ENCODE assay signal across 1 cellular context in genomic region chr12:685388-685787, GRCh38.
TF ChIP-seq lines count a peak whose summit lies in the region.

No MANE protein-coding gene starts in this region.

TF ChIP-seq in GM12878, 131 proteins besides CTCF, POLR2A, EP300 and RAD21 (continued from another document and continues in another):
- peak; percentile 77 for TF ChIP-seq SKIL (IDR thresholded peaks at IDR 0.05; ENCODE audit: low read depth, poor library complexity, severe bottlenecking)
- TF ChIP-seq NRF1 (conservative IDR thresholded peaks at IDR 0.05; ENCODE audit: low read depth, low read length) = no peak
- TF ChIP-seq MLLT1 (IDR thresholded peaks at IDR 0.05) = peak; percentile 58; the same call in 1 of the 2 replicates
- 0 out of 2 replicates have a peak, but pooled peaks have one; percentile 17 for TF ChIP-seq TCF12 (IDR thresholded peaks at IDR 0.05; ENCODE audit: low read depth, low read length)
- no peak for TF ChIP-seq CUX1 (IDR thresholded peaks at IDR 0.05; ENCODE audit: insufficient replicate concordance, low read depth, low read length)
- no peak for TF ChIP-seq EED (IDR thresholded peaks at IDR 0.05; ENCODE audit: low read depth)
- TF ChIP-seq RAD51 (IDR thresholded peaks at IDR 0.05) = no peak
- TF ChIP-seq HDAC6 (IDR thresholded peaks at IDR 0.05; ENCODE audit: unreplicated experiment) = no peak
- TF ChIP-seq DPF2 (IDR thresholded peaks at IDR 0.05) = 0 out of 2 replicates have a peak, but pooled peaks have one; percentile 34
- no peak for TF ChIP-seq KAT2A (conservative IDR thresholded peaks at IDR 0.05; ENCODE audit: control insufficient read depth, low read depth, low read length)
- TF ChIP-seq PAX5 (IDR thresholded peaks at IDR 0.05; ENCODE audit: borderline replicate concordance, low read depth, low read length) = no peak
- TF ChIP-seq CREM (IDR thresholded peaks at IDR 0.05; ENCODE audit: low read depth) = 0 out of 2 replicates have a peak, but pooled peaks have one; percentile 37
- peak; percentile 40; the same call in 1 of the 2 replicates for TF ChIP-seq TBL1XR1 (IDR thresholded peaks at IDR 0.05; ENCODE audit: low read depth, low read length)
- TF ChIP-seq NFXL1 (IDR thresholded peaks at IDR 0.05; ENCODE audit: borderline replicate concordance) = no peak
- no peak for TF ChIP-seq BCL11A (IDR thresholded peaks at IDR 0.05; ENCODE audit: low read depth, low read length)
- no peak for TF ChIP-seq RB1 (IDR thresholded peaks at IDR 0.05; ENCODE audit: borderline replicate concordance)
- peak; percentile 52; the same call in 1 of the 2 replicates for TF ChIP-seq MXI1 (IDR thresholded peaks at IDR 0.05; ENCODE audit: low read depth, low read length)
- TF ChIP-seq TCF7 (IDR thresholded peaks at IDR 0.05; ENCODE audit: borderline replicate concordance) = no peak
- no peak for TF ChIP-seq ZSCAN29 (IDR thresholded peaks at IDR 0.05)
- TF ChIP-seq CREB1 (IDR thresholded peaks at IDR 0.05; ENCODE audit: low read depth) = no peak
- TF ChIP-seq YBX1 (IDR thresholded peaks at IDR 0.05) = no peak
- no peak for TF ChIP-seq MAX (IDR thresholded peaks at IDR 0.05; ENCODE audit: low read depth, low read length)
- TF ChIP-seq TARDBP (IDR thresholded peaks at IDR 0.05; ENCODE audit: borderline replicate concordance) = no peak
- TF ChIP-seq SIX5 (IDR thresholded peaks at IDR 0.05; ENCODE audit: low read depth, low read length, severe bottlenecking) = no peak
- TF ChIP-seq STAT1 (conservative IDR thresholded peaks at IDR 0.05) = no peak
- TF ChIP-seq HDGF (IDR thresholded peaks at IDR 0.05) = peak; percentile 90
- peak; percentile 37; the same call in 1 of the 2 replicates for TF ChIP-seq NFIC (IDR thresholded peaks at IDR 0.05; ENCODE audit: low read depth, low read length)
- peak; percentile 55; the same call in 1 of the 2 replicates for TF ChIP-seq POLR2AphosphoS5 (IDR thresholded peaks at IDR 0.05; ENCODE audit: low read length)
- TF ChIP-seq GATAD2B (conservative IDR thresholded peaks at IDR 0.05; ENCODE audit: low read depth) = no peak
- no peak for TF ChIP-seq NFYA (IDR thresholded peaks at IDR 0.05; ENCODE audit: borderline replicate concordance, low read depth, low read length)
- no peak for TF ChIP-seq HCFC1 (IDR thresholded peaks at IDR 0.05; ENCODE audit: low read length)
- TF ChIP-seq ATF2 (IDR thresholded peaks at IDR 0.05; ENCODE audit: low read length) = no peak
- TF ChIP-seq MEF2A (IDR thresholded peaks at IDR 0.05; ENCODE audit: insufficient read depth, low read depth, low read length) = no peak
- no peak for TF ChIP-seq ZNF384 (IDR thresholded peaks at IDR 0.05; ENCODE audit: borderline replicate concordance, low read depth, low read length)
- TF ChIP-seq RELA (IDR thresholded peaks at IDR 0.05; ENCODE audit: borderline replicate concordance, partially characterized antibody) = peak; percentile 13
- TF ChIP-seq CHD4 (IDR thresholded peaks at IDR 0.05) = no peak
- no peak for TF ChIP-seq ATF7 (IDR thresholded peaks at IDR 0.05; ENCODE audit: low read depth)
- no peak for TF ChIP-seq CBX3 (IDR thresholded peaks at IDR 0.05; ENCODE audit: borderline replicate concordance, low read depth)
- no peak for TF ChIP-seq ZBTB33 (IDR thresholded peaks at IDR 0.05)
- TF ChIP-seq ZNF24 (IDR thresholded peaks at IDR 0.05) = no peak
- TF ChIP-seq CEBPB (IDR thresholded peaks at IDR 0.05; ENCODE audit: borderline replicate concordance in 1 of 2, low read depth in 2 of 2, low read length in 2 of 2) = no peak
- TF ChIP-seq NBN (IDR thresholded peaks at IDR 0.05) = peak; percentile 59
- TF ChIP-seq PKNOX1 (IDR thresholded peaks at IDR 0.05) = peak; percentile 97
- TF ChIP-seq ZNF687 (IDR thresholded peaks at IDR 0.05) = peak; percentile 18; the same call in 1 of the 2 replicates
- no peak for TF ChIP-seq MYC (IDR thresholded peaks at IDR 0.05; ENCODE audit: insufficient read depth, insufficient read length, insufficient replicate concordance, low read length, severe bottlenecking)
- no peak for TF ChIP-seq EGR1 (IDR thresholded peaks at IDR 0.05; ENCODE audit: borderline replicate concordance in 1 of 2, low read depth in 2 of 2, low read length in 2 of 2)
